Comparison of ENCODE assay signal across 2 cellular contexts in the genomic region with DNA sequence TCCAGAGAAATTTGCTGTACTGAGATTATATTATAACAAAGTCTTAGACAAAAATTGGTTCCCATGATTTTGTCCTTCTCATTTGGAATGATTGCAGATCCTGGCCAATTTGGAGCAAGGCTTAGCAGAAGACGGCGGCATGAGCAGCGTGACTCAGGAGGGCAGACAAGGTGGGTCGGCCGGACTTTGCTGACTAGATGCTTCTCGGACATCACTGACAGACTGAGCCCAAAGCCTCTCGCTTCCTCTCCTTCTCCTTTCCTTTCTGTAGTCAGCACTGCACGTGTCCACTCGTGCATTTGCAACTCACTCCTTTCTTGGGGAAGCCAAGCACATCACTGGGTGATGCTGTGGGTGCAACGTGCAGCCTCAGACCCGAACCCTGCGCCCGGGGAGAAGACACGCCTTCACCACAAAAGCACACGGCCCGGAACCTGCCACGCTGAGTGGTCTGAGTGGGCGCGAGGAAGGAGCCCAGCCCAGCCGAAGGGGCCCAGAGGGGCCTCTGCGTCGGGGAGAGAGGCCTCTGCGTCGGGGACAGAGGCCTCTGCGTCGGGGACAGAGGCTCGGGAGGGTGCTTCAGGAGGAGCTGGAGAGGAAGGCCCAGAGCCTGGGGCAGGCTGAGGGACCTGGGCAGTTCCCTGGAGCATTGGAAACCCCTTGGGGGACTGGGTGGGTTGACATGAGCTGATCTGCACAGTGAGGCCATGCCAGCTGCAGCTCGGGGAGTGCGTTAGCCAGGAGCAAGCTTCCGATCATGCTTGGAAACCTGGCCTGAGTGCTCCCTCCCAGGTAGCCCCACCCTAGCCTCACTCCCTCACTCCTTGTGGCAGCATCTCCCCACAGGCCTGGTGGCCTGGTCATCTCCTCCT.
TF ChIP-seq lines count a peak whose summit lies in the region.

No MANE protein-coding gene starts in this region.

TF ChIP-seq in SK-N-SH, 30 proteins besides CTCF, POLR2A, EP300 and RAD21 (continued from another document):
- TF ChIP-seq, protein P1, sequence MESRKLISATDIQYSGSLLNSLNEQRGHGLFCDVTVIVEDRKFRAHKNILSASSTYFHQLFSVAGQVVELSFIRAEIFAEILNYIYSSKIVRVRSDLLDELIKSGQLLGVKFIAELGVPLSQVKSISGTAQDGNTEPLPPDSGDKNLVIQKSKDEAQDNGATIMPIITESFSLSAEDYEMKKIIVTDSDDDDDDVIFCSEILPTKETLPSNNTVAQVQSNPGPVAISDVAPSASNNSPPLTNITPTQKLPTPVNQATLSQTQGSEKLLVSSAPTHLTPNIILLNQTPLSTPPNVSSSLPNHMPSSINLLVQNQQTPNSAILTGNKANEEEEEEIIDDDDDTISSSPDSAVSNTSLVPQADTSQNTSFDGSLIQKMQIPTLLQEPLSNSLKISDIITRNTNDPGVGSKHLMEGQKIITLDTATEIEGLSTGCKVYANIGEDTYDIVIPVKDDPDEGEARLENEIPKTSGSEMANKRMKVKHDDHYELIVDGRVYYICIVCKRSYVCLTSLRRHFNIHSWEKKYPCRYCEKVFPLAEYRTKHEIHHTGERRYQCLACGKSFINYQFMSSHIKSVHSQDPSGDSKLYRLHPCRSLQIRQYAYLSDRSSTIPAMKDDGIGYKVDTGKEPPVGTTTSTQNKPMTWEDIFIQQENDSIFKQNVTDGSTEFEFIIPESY (IDR thresholded peaks at IDR 0.05; ENCODE audit: borderline replicate concordance, low read depth): no peak
- TF ChIP-seq, protein P2, sequence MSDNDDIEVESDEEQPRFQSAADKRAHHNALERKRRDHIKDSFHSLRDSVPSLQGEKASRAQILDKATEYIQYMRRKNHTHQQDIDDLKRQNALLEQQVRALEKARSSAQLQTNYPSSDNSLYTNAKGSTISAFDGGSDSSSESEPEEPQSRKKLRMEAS (IDR thresholded peaks at IDR 0.05; ENCODE audit: low read depth): no peak
- no peak for TF ChIP-seq NFIC (IDR thresholded peaks at IDR 0.05; ENCODE audit: borderline replicate concordance)
- TF ChIP-seq FOXJ3 (CRISPR knock-in tag; IDR thresholded peaks at IDR 0.05): no peak
- no peak for TF ChIP-seq MEF2A (IDR thresholded peaks at IDR 0.05; ENCODE audit: borderline replicate concordance, low read depth)
- no peak for TF ChIP-seq ELF1 (IDR thresholded peaks at IDR 0.05)
- TF ChIP-seq, protein P3, sequence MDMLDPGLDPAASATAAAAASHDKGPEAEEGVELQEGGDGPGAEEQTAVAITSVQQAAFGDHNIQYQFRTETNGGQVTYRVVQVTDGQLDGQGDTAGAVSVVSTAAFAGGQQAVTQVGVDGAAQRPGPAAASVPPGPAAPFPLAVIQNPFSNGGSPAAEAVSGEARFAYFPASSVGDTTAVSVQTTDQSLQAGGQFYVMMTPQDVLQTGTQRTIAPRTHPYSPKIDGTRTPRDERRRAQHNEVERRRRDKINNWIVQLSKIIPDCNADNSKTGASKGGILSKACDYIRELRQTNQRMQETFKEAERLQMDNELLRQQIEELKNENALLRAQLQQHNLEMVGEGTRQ (IDR thresholded peaks at IDR 0.05; ENCODE audit: borderline replicate concordance, low read depth, low read length): no peak
- no peak for TF ChIP-seq TAF1 (IDR thresholded peaks at IDR 0.05; ENCODE audit: borderline replicate concordance, low read depth, low read length)
- no peak for TF ChIP-seq CHD2 (IDR thresholded peaks at IDR 0.05; ENCODE audit: low read length, partially characterized antibody)
- no peak for TF ChIP-seq YY1 (IDR thresholded peaks at IDR 0.05; ENCODE audit: low read depth)
- TF ChIP-seq, protein P4, sequence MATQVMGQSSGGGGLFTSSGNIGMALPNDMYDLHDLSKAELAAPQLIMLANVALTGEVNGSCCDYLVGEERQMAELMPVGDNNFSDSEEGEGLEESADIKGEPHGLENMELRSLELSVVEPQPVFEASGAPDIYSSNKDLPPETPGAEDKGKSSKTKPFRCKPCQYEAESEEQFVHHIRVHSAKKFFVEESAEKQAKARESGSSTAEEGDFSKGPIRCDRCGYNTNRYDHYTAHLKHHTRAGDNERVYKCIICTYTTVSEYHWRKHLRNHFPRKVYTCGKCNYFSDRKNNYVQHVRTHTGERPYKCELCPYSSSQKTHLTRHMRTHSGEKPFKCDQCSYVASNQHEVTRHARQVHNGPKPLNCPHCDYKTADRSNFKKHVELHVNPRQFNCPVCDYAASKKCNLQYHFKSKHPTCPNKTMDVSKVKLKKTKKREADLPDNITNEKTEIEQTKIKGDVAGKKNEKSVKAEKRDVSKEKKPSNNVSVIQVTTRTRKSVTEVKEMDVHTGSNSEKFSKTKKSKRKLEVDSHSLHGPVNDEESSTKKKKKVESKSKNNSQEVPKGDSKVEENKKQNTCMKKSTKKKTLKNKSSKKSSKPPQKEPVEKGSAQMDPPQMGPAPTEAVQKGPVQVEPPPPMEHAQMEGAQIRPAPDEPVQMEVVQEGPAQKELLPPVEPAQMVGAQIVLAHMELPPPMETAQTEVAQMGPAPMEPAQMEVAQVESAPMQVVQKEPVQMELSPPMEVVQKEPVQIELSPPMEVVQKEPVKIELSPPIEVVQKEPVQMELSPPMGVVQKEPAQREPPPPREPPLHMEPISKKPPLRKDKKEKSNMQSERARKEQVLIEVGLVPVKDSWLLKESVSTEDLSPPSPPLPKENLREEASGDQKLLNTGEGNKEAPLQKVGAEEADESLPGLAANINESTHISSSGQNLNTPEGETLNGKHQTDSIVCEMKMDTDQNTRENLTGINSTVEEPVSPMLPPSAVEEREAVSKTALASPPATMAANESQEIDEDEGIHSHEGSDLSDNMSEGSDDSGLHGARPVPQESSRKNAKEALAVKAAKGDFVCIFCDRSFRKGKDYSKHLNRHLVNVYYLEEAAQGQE (IDR thresholded peaks at IDR 0.05; ENCODE audit: low read depth, low read length): no peak
- TF ChIP-seq, protein P5, sequence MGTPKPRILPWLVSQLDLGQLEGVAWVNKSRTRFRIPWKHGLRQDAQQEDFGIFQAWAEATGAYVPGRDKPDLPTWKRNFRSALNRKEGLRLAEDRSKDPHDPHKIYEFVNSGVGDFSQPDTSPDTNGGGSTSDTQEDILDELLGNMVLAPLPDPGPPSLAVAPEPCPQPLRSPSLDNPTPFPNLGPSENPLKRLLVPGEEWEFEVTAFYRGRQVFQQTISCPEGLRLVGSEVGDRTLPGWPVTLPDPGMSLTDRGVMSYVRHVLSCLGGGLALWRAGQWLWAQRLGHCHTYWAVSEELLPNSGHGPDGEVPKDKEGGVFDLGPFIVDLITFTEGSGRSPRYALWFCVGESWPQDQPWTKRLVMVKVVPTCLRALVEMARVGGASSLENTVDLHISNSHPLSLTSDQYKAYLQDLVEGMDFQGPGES (IDR thresholded peaks at IDR 0.05; ENCODE audit: low read depth, low read length): no peak
- no peak for TF ChIP-seq POLR2AphosphoS5 (IDR thresholded peaks at IDR 0.05; ENCODE audit: low read depth, low read length)
- TF ChIP-seq SMC3 (IDR thresholded peaks at IDR 0.05; ENCODE audit: low read depth, low read length): no peak

TF ChIP-seq in SK-N-SH treated with all-trans-retinoic acid at 6 μM for 48 hours, 23 proteins besides CTCF, POLR2A, EP300 and RAD21:
- TF ChIP-seq, protein P6, sequence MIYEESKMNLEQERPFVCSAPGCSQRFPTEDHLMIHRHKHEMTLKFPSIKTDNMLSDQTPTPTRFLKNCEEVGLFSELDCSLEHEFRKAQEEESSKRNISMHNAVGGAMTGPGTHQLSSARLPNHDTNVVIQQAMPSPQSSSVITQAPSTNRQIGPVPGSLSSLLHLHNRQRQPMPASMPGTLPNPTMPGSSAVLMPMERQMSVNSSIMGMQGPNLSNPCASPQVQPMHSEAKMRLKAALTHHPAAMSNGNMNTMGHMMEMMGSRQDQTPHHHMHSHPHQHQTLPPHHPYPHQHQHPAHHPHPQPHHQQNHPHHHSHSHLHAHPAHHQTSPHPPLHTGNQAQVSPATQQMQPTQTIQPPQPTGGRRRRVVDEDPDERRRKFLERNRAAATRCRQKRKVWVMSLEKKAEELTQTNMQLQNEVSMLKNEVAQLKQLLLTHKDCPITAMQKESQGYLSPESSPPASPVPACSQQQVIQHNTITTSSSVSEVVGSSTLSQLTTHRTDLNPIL (CRISPR knock-in tag; IDR thresholded peaks at IDR 0.05; ENCODE audit: low read depth): no peak
- TF ChIP-seq CSDC2 (CRISPR knock-in tag; IDR thresholded peaks at IDR 0.05) (no peak), ARNTL (CRISPR knock-in tag; IDR thresholded peaks at IDR 0.05; ENCODE audit: borderline replicate concordance, low read depth) (no peak), RARB (CRISPR knock-in tag; IDR thresholded peaks at IDR 0.05) (no peak), ZC3H10 (CRISPR knock-in tag; IDR thresholded peaks at IDR 0.05) (no peak), TOX (CRISPR knock-in tag; IDR thresholded peaks at IDR 0.05; ENCODE audit: borderline replicate concordance) (no peak), ZFP3 (CRISPR knock-in tag; IDR thresholded peaks at IDR 0.05) (no peak), PPARA (CRISPR knock-in tag; IDR thresholded peaks at IDR 0.05; ENCODE audit: borderline replicate concordance) (no peak), ZNF565 (CRISPR knock-in tag; conservative IDR thresholded peaks at IDR 0.05; ENCODE audit: low read depth) (no peak)
- TF ChIP-seq, protein P7, sequence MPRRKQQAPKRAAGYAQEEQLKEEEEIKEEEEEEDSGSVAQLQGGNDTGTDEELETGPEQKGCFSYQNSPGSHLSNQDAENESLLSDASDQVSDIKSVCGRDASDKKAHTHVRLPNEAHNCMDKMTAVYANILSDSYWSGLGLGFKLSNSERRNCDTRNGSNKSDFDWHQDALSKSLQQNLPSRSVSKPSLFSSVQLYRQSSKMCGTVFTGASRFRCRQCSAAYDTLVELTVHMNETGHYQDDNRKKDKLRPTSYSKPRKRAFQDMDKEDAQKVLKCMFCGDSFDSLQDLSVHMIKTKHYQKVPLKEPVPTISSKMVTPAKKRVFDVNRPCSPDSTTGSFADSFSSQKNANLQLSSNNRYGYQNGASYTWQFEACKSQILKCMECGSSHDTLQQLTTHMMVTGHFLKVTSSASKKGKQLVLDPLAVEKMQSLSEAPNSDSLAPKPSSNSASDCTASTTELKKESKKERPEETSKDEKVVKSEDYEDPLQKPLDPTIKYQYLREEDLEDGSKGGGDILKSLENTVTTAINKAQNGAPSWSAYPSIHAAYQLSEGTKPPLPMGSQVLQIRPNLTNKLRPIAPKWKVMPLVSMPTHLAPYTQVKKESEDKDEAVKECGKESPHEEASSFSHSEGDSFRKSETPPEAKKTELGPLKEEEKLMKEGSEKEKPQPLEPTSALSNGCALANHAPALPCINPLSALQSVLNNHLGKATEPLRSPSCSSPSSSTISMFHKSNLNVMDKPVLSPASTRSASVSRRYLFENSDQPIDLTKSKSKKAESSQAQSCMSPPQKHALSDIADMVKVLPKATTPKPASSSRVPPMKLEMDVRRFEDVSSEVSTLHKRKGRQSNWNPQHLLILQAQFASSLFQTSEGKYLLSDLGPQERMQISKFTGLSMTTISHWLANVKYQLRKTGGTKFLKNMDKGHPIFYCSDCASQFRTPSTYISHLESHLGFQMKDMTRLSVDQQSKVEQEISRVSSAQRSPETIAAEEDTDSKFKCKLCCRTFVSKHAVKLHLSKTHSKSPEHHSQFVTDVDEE (CRISPR knock-in tag; IDR thresholded peaks at IDR 0.05): no peak
- TF ChIP-seq, protein P8, sequence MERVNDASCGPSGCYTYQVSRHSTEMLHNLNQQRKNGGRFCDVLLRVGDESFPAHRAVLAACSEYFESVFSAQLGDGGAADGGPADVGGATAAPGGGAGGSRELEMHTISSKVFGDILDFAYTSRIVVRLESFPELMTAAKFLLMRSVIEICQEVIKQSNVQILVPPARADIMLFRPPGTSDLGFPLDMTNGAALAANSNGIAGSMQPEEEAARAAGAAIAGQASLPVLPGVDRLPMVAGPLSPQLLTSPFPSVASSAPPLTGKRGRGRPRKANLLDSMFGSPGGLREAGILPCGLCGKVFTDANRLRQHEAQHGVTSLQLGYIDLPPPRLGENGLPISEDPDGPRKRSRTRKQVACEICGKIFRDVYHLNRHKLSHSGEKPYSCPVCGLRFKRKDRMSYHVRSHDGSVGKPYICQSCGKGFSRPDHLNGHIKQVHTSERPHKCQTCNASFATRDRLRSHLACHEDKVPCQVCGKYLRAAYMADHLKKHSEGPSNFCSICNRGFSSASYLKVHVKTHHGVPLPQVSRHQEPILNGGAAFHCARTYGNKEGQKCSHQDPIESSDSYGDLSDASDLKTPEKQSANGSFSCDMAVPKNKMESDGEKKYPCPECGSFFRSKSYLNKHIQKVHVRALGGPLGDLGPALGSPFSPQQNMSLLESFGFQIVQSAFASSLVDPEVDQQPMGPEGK (CRISPR knock-in tag; IDR thresholded peaks at IDR 0.05; ENCODE audit: borderline replicate concordance): no peak
- TF ChIP-seq, protein P9, sequence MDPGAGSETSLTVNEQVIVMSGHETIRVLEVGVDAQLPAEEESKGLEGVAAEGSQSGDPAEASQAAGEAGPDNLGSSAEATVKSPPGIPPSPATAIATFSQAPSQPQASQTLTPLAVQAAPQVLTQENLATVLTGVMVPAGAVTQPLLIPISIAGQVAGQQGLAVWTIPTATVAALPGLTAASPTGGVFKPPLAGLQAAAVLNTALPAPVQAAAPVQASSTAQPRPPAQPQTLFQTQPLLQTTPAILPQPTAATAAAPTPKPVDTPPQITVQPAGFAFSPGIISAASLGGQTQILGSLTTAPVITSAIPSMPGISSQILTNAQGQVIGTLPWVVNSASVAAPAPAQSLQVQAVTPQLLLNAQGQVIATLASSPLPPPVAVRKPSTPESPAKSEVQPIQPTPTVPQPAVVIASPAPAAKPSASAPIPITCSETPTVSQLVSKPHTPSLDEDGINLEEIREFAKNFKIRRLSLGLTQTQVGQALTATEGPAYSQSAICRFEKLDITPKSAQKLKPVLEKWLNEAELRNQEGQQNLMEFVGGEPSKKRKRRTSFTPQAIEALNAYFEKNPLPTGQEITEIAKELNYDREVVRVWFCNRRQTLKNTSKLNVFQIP (CRISPR knock-in tag; IDR thresholded peaks at IDR 0.05; ENCODE audit: borderline replicate concordance, low read depth): no peak
